Comparison of ENCODE assay signal across 1 cellular context in genomic region chr15:40593588-40594428, GRCh38.
TF ChIP-seq lines count a peak whose summit lies in the region.

A gene with protein sequence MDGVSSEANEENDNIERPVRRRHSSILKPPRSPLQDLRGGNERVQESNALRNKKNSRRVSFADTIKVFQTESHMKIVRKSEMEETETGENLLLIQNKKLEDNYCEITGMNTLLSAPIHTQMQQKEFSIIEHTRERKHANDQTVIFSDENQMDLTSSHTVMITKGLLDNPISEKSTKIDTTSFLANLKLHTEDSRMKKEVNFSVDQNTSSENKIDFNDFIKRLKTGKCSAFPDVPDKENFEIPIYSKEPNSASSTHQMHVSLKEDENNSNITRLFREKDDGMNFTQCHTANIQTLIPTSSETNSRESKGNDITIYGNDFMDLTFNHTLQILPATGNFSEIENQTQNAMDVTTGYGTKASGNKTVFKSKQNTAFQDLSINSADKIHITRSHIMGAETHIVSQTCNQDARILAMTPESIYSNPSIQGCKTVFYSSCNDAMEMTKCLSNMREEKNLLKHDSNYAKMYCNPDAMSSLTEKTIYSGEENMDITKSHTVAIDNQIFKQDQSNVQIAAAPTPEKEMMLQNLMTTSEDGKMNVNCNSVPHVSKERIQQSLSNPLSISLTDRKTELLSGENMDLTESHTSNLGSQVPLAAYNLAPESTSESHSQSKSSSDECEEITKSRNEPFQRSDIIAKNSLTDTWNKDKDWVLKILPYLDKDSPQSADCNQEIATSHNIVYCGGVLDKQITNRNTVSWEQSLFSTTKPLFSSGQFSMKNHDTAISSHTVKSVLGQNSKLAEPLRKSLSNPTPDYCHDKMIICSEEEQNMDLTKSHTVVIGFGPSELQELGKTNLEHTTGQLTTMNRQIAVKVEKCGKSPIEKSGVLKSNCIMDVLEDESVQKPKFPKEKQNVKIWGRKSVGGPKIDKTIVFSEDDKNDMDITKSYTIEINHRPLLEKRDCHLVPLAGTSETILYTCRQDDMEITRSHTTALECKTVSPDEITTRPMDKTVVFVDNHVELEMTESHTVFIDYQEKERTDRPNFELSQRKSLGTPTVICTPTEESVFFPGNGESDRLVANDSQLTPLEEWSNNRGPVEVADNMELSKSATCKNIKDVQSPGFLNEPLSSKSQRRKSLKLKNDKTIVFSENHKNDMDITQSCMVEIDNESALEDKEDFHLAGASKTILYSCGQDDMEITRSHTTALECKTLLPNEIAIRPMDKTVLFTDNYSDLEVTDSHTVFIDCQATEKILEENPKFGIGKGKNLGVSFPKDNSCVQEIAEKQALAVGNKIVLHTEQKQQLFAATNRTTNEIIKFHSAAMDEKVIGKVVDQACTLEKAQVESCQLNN (N-terminal part only) (plus strand): TSS chr15:40594249. CDS start chr15:40602932, 8,683 bp downstream.

TF ChIP-seq in HepG2, 621 proteins besides CTCF, POLR2A, EP300 and RAD21 (continued from another document and continues in another):
- TF ChIP-seq CREBL2 (CRISPR knock-in tag; IDR thresholded peaks at IDR 0.05; ENCODE audit: borderline replicate concordance), result peak; percentile 78; the same call in 1 of the 2 replicates
- TF ChIP-seq, protein P1, sequence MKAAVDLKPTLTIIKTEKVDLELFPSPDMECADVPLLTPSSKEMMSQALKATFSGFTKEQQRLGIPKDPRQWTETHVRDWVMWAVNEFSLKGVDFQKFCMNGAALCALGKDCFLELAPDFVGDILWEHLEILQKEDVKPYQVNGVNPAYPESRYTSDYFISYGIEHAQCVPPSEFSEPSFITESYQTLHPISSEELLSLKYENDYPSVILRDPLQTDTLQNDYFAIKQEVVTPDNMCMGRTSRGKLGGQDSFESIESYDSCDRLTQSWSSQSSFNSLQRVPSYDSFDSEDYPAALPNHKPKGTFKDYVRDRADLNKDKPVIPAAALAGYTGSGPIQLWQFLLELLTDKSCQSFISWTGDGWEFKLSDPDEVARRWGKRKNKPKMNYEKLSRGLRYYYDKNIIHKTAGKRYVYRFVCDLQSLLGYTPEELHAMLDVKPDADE (CRISPR knock-in tag; IDR thresholded peaks at IDR 0.05), result no peak
- TF ChIP-seq CBX1 (IDR thresholded peaks at IDR 0.05; ENCODE audit: low read depth), result peak; percentile 41
- TF ChIP-seq ZMYM2 (CRISPR knock-in tag; IDR thresholded peaks at IDR 0.05), result 0 out of 2 replicates have a peak, but pooled peaks have one; percentile 22
- peak; percentile 75 for TF ChIP-seq GATAD1 (CRISPR knock-in tag; IDR thresholded peaks at IDR 0.05)
- peak; percentile 87 for TF ChIP-seq ATF1 (CRISPR knock-in tag; IDR thresholded peaks at IDR 0.05)
- peak; percentile 78 for TF ChIP-seq ZEB1 (IDR thresholded peaks at IDR 0.05; ENCODE audit: insufficient replicate concordance, low read depth)
- peak; percentile 71 for TF ChIP-seq FOSL2 (CRISPR knock-in tag; IDR thresholded peaks at IDR 0.05)
- TF ChIP-seq ZBED4 (CRISPR knock-in tag; IDR thresholded peaks at IDR 0.05; ENCODE audit: borderline replicate concordance), result 0 out of 2 replicates have a peak, but pooled peaks have one; percentile 25
- TF ChIP-seq NFYC (CRISPR knock-in tag; IDR thresholded peaks at IDR 0.05), result peak; percentile 64
- no peak for TF ChIP-seq ZBTB7B (CRISPR knock-in tag; IDR thresholded peaks at IDR 0.05)
- TF ChIP-seq ARID4A (CRISPR knock-in tag; IDR thresholded peaks at IDR 0.05; ENCODE audit: borderline replicate concordance), result peak; percentile 99
- peak; percentile 86 for TF ChIP-seq ASH2L (IDR thresholded peaks at IDR 0.05; ENCODE audit: insufficient read length, low read depth, low read length)
- TF ChIP-seq NR3C1 (CRISPR knock-in tag; IDR thresholded peaks at IDR 0.05), result no peak
- peak; percentile 49; the same call in 1 of the 2 replicates for TF ChIP-seq GLI4 (CRISPR knock-in tag; IDR thresholded peaks at IDR 0.05; ENCODE audit: borderline replicate concordance)
- TF ChIP-seq ZNF160 (CRISPR knock-in tag; IDR thresholded peaks at IDR 0.05), result no peak
- TF ChIP-seq ATF7-NPFF (CRISPR knock-in tag; IDR thresholded peaks at IDR 0.05; ENCODE audit: low read depth), result peak; percentile 76
- TF ChIP-seq HDAC6 (IDR thresholded peaks at IDR 0.05; ENCODE audit: low read depth, low read length), result no peak
- no peak for TF ChIP-seq CAMTA2 (CRISPR knock-in tag; IDR thresholded peaks at IDR 0.05; ENCODE audit: borderline replicate concordance)
- peak; percentile 57; the same call in 1 of the 2 replicates for TF ChIP-seq IRF9 (CRISPR knock-in tag; IDR thresholded peaks at IDR 0.05; ENCODE audit: borderline replicate concordance)
- no peak for TF ChIP-seq ZNF292 (CRISPR knock-in tag; IDR thresholded peaks at IDR 0.05; ENCODE audit: borderline replicate concordance, low read depth)
- TF ChIP-seq ZNF878 (CRISPR knock-in tag; IDR thresholded peaks at IDR 0.05), result peak; percentile 85
- TF ChIP-seq AKAP8 (CRISPR knock-in tag; IDR thresholded peaks at IDR 0.05), result 0 out of 2 replicates have a peak, but pooled peaks have one; percentile 47
- peak; percentile 97 for TF ChIP-seq YY1 (IDR thresholded peaks at IDR 0.05; ENCODE audit: insufficient read depth, insufficient replicate concordance, low read depth, low read length)
- no peak for TF ChIP-seq ZNF343 (CRISPR knock-in tag; IDR thresholded peaks at IDR 0.05)
- TF ChIP-seq ZNF329 (CRISPR knock-in tag; IDR thresholded peaks at IDR 0.05; ENCODE audit: low read depth), result 0 out of 2 replicates have a peak, but pooled peaks have one; percentile 24
- TF ChIP-seq, protein P2, sequence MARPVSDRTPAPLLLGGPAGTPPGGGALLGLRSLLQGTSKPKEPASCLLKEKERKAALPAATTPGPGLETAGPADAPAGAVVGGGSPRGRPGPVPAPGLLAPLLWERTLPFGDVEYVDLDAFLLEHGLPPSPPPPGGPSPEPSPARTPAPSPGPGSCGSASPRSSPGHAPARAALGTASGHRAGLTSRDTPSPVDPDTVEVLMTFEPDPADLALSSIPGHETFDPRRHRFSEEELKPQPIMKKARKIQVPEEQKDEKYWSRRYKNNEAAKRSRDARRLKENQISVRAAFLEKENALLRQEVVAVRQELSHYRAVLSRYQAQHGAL (CRISPR knock-in tag; IDR thresholded peaks at IDR 0.05; ENCODE audit: not compliant biosample characterization), result peak; percentile 37
- TF ChIP-seq ZNF652 (CRISPR knock-in tag; IDR thresholded peaks at IDR 0.05; ENCODE audit: borderline replicate concordance, low read depth), result peak; percentile 45; the same call in 1 of the 2 replicates
- TF ChIP-seq HMGXB3 (CRISPR knock-in tag; IDR thresholded peaks at IDR 0.05; ENCODE audit: borderline replicate concordance), result peak; percentile 85
- no peak for TF ChIP-seq SMAD9 (CRISPR knock-in tag; IDR thresholded peaks at IDR 0.05)
- TF ChIP-seq CBX5 (CRISPR knock-in tag; IDR thresholded peaks at IDR 0.05; ENCODE audit: borderline replicate concordance), result peak; percentile 92; the same call in 1 of the 2 replicates
- TF ChIP-seq HBP1 (CRISPR knock-in tag; IDR thresholded peaks at IDR 0.05; ENCODE audit: low read depth), result peak; percentile 94
- TF ChIP-seq ZNF792 (CRISPR knock-in tag; IDR thresholded peaks at IDR 0.05), result peak; percentile 39; the same call in 1 of the 2 replicates
